8 cellular contexts compared by ENCODE assay signal in genomic region chr5:74673011-74673790, GRCh38. TPM values are rescaled to one million over a fixed set of nuclear protein-coding genes. Genes with fewer than 3 reads are reported as not detected.
DNase-seq lines count a peak whose midpoint lies in the region; ATAC-seq, FAIRE-seq and TF ChIP-seq lines count a peak whose summit lies in the region.

No MANE protein-coding gene starts in this region.

- FAIRE-seq in GM12878 (lab: Jason Lieb, UNC) (no peak), kidney (lab: Jason Lieb, UNC) (no peak)

- H3K9ac ChIP-seq in GM12878 (ENCODE audit: control insufficient read depth, insufficient read depth, low read length): no peak overlapping the region
- H3K9ac ChIP-seq in kidney (ENCODE audit: low read length in 2 of 2): no peak overlapping the region

- POLR2A ChIA-PET in GM12878 (lab: Charles Lee): no interaction called here

- H3K4me2 ChIP-seq in GM12878 (ENCODE audit: control insufficient read depth, insufficient read depth): no peak overlapping the region

- no peak overlapping the region for H2AFZ ChIP-seq in GM12878 (ENCODE audit: control insufficient read depth, low read depth, low read length)

- TF ChIP-seq EP300 in GM12878 (IDR thresholded peaks at IDR 0.05; ENCODE audit: borderline replicate concordance in 1 of 2, control insufficient read depth in 1 of 2, low read depth in 2 of 2, low read length in 2 of 2) (no peak), transverse colon (IDR thresholded peaks at IDR 0.05; ENCODE audit: low read depth) (no peak)

- peaks cover 2% of the 10 kb centered on the region; the same call in 1 of the 3 replicates for H3K9me3 ChIP-seq in GM12878 (replicated peaks; ENCODE audit: control insufficient read depth, insufficient read depth, low read length)
- no peaks in the 10 kb centered on the region for H3K9me3 ChIP-seq in kidney (ENCODE audit: control insufficient read depth in 1 of 2, low read length in 2 of 2)
- no peaks in the 10 kb centered on the region for H3K9me3 ChIP-seq in transverse colon

- H3K4me1 ChIP-seq in GM12878 (ENCODE audit: control insufficient read depth, insufficient read depth, low read length): no peaks in the 10 kb centered on the region
- H3K4me1 ChIP-seq in kidney (ENCODE audit: control insufficient read depth in 1 of 2, insufficient read depth in 1 of 2, low read depth in 1 of 2, low read length in 2 of 2): peaks cover 0 to 2% of the 10 kb centered on the region in 2 donors
- no peaks in the 10 kb centered on the region for H3K4me1 ChIP-seq in transverse colon

- 38% methylated on average over 6 of the region's 6 CpGs for WGBS in GM12878 (ENCODE audit: insufficient coverage, insufficient replicate concordance, low lambda C conversion rate, missing lambda C conversion rate)
- WGBS in transverse colon (ENCODE audit: low coverage in 1 of 2), 2 donors: 0 to 66% methylated on average over 1 to 6 of the region's 6 CpGs

- H4K20me1 ChIP-seq in GM12878 (ENCODE audit: control insufficient read depth, insufficient read depth): no peaks in the 10 kb centered on the region

- peak; percentile 44 for TF ChIP-seq RAD21 in GM12878 (IDR thresholded peaks at IDR 0.05; ENCODE audit: insufficient read depth, low read depth, low read length)

- H3K4me3 ChIP-seq in GM12878 (no peak overlapping the region), kidney (ENCODE audit: low read length in 2 of 2) (peak overlapping the region; percentile 3 to 15), transverse colon (no peak overlapping the region)

- H3K36me3 ChIP-seq in GM12878 (ENCODE audit: control insufficient read depth in 2 of 2, insufficient read depth in 2 of 2, low read length in 1 of 2) (no peaks in the 10 kb centered on the region), kidney (ENCODE audit: control insufficient read depth in 1 of 2, insufficient read depth in 2 of 2, low read length in 2 of 2) (no peaks in the 10 kb centered on the region), transverse colon (no peaks in the 10 kb centered on the region)

- no peaks in the 10 kb centered on the region for H3K27me3 ChIP-seq in GM12878 (replicated peaks in 1 of 2; ENCODE audit: control insufficient read depth in 2 of 2, insufficient read depth in 2 of 2, low read length in 1 of 2)
- H3K27me3 ChIP-seq in transverse colon: no peaks in the 10 kb centered on the region

- CTCF ChIA-PET in GM12878 (lab: Yijun Ruan, JAX): interaction anchor here (0.5 to 1.5 kb wide), 4 partner anchors 16 to 246 kb away, joined by 3 to 4 read pairs (median 3); no protein-coding TSS in a partner anchor

- BruUV-seq in GM12878 (replicated peaks; lab: Mats Ljungman, UMichigan): no TSS peak

- RAD21 ChIA-PET in GM12878 (lab: Charles Lee; ENCODE audit: unreplicated experiment): no interaction called here

- ATAC-seq in GM12878: 0 out of 3 replicates have a peak, but pooled peaks have one; percentile 29
- no peak for ATAC-seq in HG03565 (IDR thresholded peaks at IDR 0.05; ENCODE audit: unreplicated experiment)
- no peak for ATAC-seq in HG02588 (IDR thresholded peaks at IDR 0.05; ENCODE audit: unreplicated experiment)

- peak in 2 of 3 experiments; percentile 36 to 49; a peak in 2 of 6 replicates for TF ChIP-seq CTCF in GM12878 (IDR thresholded peaks at IDR 0.05 in 2 of 3, conservative IDR thresholded peaks at IDR 0.05 in 1 of 3; ENCODE audit: control insufficient read depth in 2 of 3, extremely low read depth in 1 of 3, insufficient read depth in 1 of 3, low read depth in 3 of 3, low read length in 3 of 3)
- TF ChIP-seq CTCF in kidney (IDR thresholded peaks at IDR 0.05; ENCODE audit: borderline replicate concordance, extremely low read depth, insufficient read depth): peak; percentile 37
- peak in 4 of 5 experiments; percentile 22 to 44 (median 28) for TF ChIP-seq CTCF in transverse colon (IDR thresholded peaks at IDR 0.05)

- H3K79me2 ChIP-seq in GM12878 (ENCODE audit: control insufficient read depth, insufficient read depth, low read length): no peaks in the 10 kb centered on the region

- TF ChIP-seq POLR2A in GM12878 (IDR thresholded peaks at IDR 0.05; ENCODE audit: low read depth, low read length) (no peak), transverse colon (IDR thresholded peaks at IDR 0.05) (no peak)

- no peak overlapping the region for H3K27ac ChIP-seq in GM12878 (ENCODE audit: control insufficient read depth, insufficient read depth)
- H3K27ac ChIP-seq in kidney (ENCODE audit: low read depth in 2 of 2, low read length in 2 of 2): no peak overlapping the region
- H3K27ac ChIP-seq in transverse colon: peak overlapping the region in 1 of 4 donors; percentile 33

- SMC1A ChIA-PET in GM12878 (lab: Charles Lee; ENCODE audit: uncharacterized antibody, unreplicated experiment): interaction anchor here (1.2 to 2.2 kb wide), 2 partner anchors 13 to 15 kb away, joined by 4 to 6 read pairs; no protein-coding TSS in a partner anchor

- intact Hi-C loops in GM12878 (cut with micrococcal nuclease; ENCODE audit: unreplicated experiment): loop anchor here (1.0 kb wide), 1 partner anchor 245 kb away; no protein-coding TSS in a partner anchor
- intact Hi-C loops in kidney (cut with DNase I): no loop called here
- intact Hi-C loops in transverse colon (cut with DNase I; ENCODE audit: low total_unique reads): no loop called here

- in situ Hi-C loops in GM12878 (cut with MboI): no loop called here
- in situ Hi-C loops in transverse colon (cut with MboI; ENCODE audit: low pct_ligation_motif_present in 1 of 4, low pct_unique_long_range_greater_than_20kb in 1 of 4, low sequenced_read_pairs in 3 of 4): loop anchor here (10.0 to 25.0 kb wide), 3 partner anchors 239 to 1086 kb away; no protein-coding TSS in a partner anchor

- DNase-seq in ELR (ENCODE audit: low read depth) (peak; percentile 72), NCI-H146 treated with DMSO at 0.1 percent for 48 hours (lab: John Stamatoyannopoulos, UW; ENCODE audit: unreplicated experiment) (peak; percentile 23), GM12878 (ENCODE audit: low read depth, low spot score) (no peak), kidney (no peak), transverse colon (no peak), NCI-H128 (lab: John Stamatoyannopoulos, UW; ENCODE audit: unreplicated experiment) (no peak)

TF ChIP-seq in GM12878, 131 proteins besides CTCF, POLR2A, EP300 and RAD21 (continues in another document):
- TF ChIP-seq KDM1A (IDR thresholded peaks at IDR 0.05; ENCODE audit: borderline replicate concordance) (no peak), ZNF622 (IDR thresholded peaks at IDR 0.05) (no peak)

RNA-seq across cellular contexts. Expression of gene HEXB, which starts 11.8 kb away (rescaled TPM):
- total RNA-seq in GM12878 (2013; cell fraction: nucleolus; rRNA removed): 65.8 and 82.6 TPM in 2 replicates
- total RNA-seq in GM12878 (2014; rRNA removed) (36.9 and 50.1 TPM in 2 replicates), GM12878 (2014; rRNA removed; fragmentation: Illumina TruSeq; extraction: Trizol) (56.8 and 56.9 TPM in 2 replicates), GM12878 (2021) (37.3 and 43.6 TPM in 2 replicates), kidney (113 TPM), transverse colon (100 to 1,000 TPM; 143 to 235 (median 168) TPM)
- 25.0 TPM for polyA plus RNA-seq in GM12878 (2011; ENCODE audit: low read depth)
- polyA plus RNA-seq in GM12878 (2011; rRNA removed) (76.0 and 109 TPM in 2 replicates), GM12878 (2014; fragmentation: Illumina TruSeq; extraction: Trizol) (40.0 and 46.3 TPM in 2 replicates), GM12878 (2014; fragmentation: Nextera tagmentation; extraction: Ambion mirVana) (10 to 100 TPM; 13.5 to 43.4 TPM), GM12878 (2014; rRNA removed) (41.8 and 47.1 TPM in 2 replicates), GM12878 (2016; fragmentation: Nextera tagmentation; extraction: Ambion mirVana) (10 to 100 TPM; 44.7 to 46.6 TPM), kidney (ENCODE audit: insufficient read depth, low read depth, low replicate concordance) (184 TPM)
- polyA plus RNA-seq in GM12878 (2011; cell fraction: cytosol; rRNA removed): 31.1 and 32.1 TPM in 2 replicates
- 25.6 and 30.5 TPM in 2 replicates for polyA plus RNA-seq in GM12878 (2011; cell fraction: nucleus; rRNA removed)
- 37.1 and 40.9 TPM in 2 replicates for polyA plus RNA-seq in GM12878 (2012)
- polyA minus RNA-seq in GM12878 (2011; rRNA and poly(A)+ RNA removed): 36.9 and 46.0 TPM in 2 replicates
- polyA minus RNA-seq in GM12878 (2011; cell fraction: cytosol; rRNA and poly(A)+ RNA removed): 17.5 and 19.4 TPM in 2 replicates
- polyA minus RNA-seq in GM12878 (2011; cell fraction: nucleus; rRNA and poly(A)+ RNA removed): 19.7 and 35.3 TPM in 2 replicates

RNA-seq across cellular contexts. Expression of gene ENC1, which starts 32.7 kb away (rescaled TPM):
- total RNA-seq in GM12878 (2013; cell fraction: nucleolus; rRNA removed): 137 and 148 TPM in 2 replicates
- 46.9 and 55.5 TPM in 2 replicates for total RNA-seq in GM12878 (2014; rRNA removed)
- 23.2 and 24.6 TPM in 2 replicates for total RNA-seq in GM12878 (2014; rRNA removed; fragmentation: Illumina TruSeq; extraction: Trizol)
- total RNA-seq in GM12878 (2021): 46.8 and 53.5 TPM in 2 replicates
- polyA plus RNA-seq in GM12878 (2011; ENCODE audit: low read depth): 7.3 TPM
- 53.6 and 54.7 TPM in 2 replicates for polyA plus RNA-seq in GM12878 (2011; rRNA removed)
- polyA plus RNA-seq in GM12878 (2011; cell fraction: cytosol; rRNA removed): 46.0 and 61.7 TPM in 2 replicates
- 81.6 and 87.0 TPM in 2 replicates for polyA plus RNA-seq in GM12878 (2011; cell fraction: nucleus; rRNA removed)
- polyA plus RNA-seq in GM12878 (2012): 9.2 and 11.5 TPM in 2 replicates
- 31.7 and 33.6 TPM in 2 replicates for polyA plus RNA-seq in GM12878 (2014; fragmentation: Illumina TruSeq; extraction: Trizol)
- 1 to 10 TPM; 8.2 to 8.5 TPM for polyA plus RNA-seq in GM12878 (2014; fragmentation: Nextera tagmentation; extraction: Ambion mirVana)
- 27.8 and 46.8 TPM in 2 replicates for polyA plus RNA-seq in GM12878 (2014; rRNA removed)
- polyA plus RNA-seq in GM12878 (2016; fragmentation: Nextera tagmentation; extraction: Ambion mirVana): 10 to 100 TPM; 32.4 to 36.3 TPM
- polyA minus RNA-seq in GM12878 (2011; rRNA and poly(A)+ RNA removed): 102 and 112 TPM in 2 replicates
- 29.0 and 29.4 TPM in 2 replicates for polyA minus RNA-seq in GM12878 (2011; cell fraction: cytosol; rRNA and poly(A)+ RNA removed)
- 127 and 189 TPM in 2 replicates for polyA minus RNA-seq in GM12878 (2011; cell fraction: nucleus; rRNA and poly(A)+ RNA removed)
- total RNA-seq in kidney: 7.5 TPM
- 5.3 TPM for polyA plus RNA-seq in kidney (ENCODE audit: insufficient read depth, low read depth, low replicate concordance)
- total RNA-seq in transverse colon: 10 to 100 TPM; 14.9 to 26.9 (median 22.0) TPM

Comparison
In these comparisons a context has a peak if more than half of its experiments do, and no peak if none do; other contexts are left out.
1. DNase-seq: peak in ELR (single experiment) and NCI-H146 treated with DMSO at 0.1 percent for 48 hours (single experiment); none in GM12878 (single experiment), kidney (single experiment), transverse colon (single experiment) and NCI-H128 (single experiment).
2. H3K4me3 ChIP-seq: peak in kidney (2 of 2); none in GM12878 (single experiment) and transverse colon (0 of 4).
3. Peak in every context shown above with its lines, with median percentiles within 50 percentile points of each other: CTCF ChIP-seq.